27 cellular contexts compared by ENCODE assay signal in genomic region chr1:24489674-24490073, GRCh38.
"Had no signal": no experiment of that assay in that cellular context is flagged by ENCODE, and none has a peak within 500 bp of the region (broad histone marks: within the 10 kb centered on the region; RNA-seq: fewer than 3 reads in every experiment).

No MANE protein-coding gene starts in this region.

- H3K4me3 Mint-ChIP-seq: brain; nephron progenitor cell; stimulated activated effector memory CD8-positive, alpha-beta T cell treated with anti-CD3 and anti-CD28 coated beads, Interleukin-12 subunit alpha, Interleukin-12 subunit beta, amount 100 ng/mL, for 72 hours; stimulated activated naive CD8-positive, alpha-beta T cell treated with anti-CD3 and anti-CD28 coated beads, Interleukin-15, Interleukin-2, amounts not matched to agents 100 ng/mL and 50 ng/mL, for 24 hours; T-helper 17 cell had no signal

- H3K27me3 ChIP-seq: adrenal gland, cardiac muscle cell, colonic mucosa, neutrophil, ovary had no signal

- H3K36me3 ChIP-seq: adrenal gland, cardiac muscle cell, colonic mucosa, left ventricle myocardium inferior, neutrophil, ovary, prostate gland, sigmoid colon, thoracic aorta had no signal

- H3K36me3 Mint-ChIP-seq: brain; stimulated activated effector memory CD8-positive, alpha-beta T cell treated with anti-CD3 and anti-CD28 coated beads, Interleukin-12 subunit alpha, Interleukin-12 subunit beta, amount 100 ng/mL, for 72 hours had no signal

- H3K27ac ChIP-seq: adrenal gland, cardiac muscle cell, colonic mucosa, left ventricle myocardium inferior, neutrophil, ovary, prostate gland, sigmoid colon, thoracic aorta had no signal

- DNase-seq: activated CD4-positive, alpha-beta T cell treated with anti-CD3 and anti-CD28 coated beads, Interleukin-2, amount 50 U/mL, for 48 hours; activated CD8-positive, alpha-beta memory T cell treated with anti-CD3 and anti-CD28 coated beads for 24 hours; aorta; cerebellar nuclear complex; colonic mucosa; effector CD8-positive, alpha-beta T cell; left ventricle myocardium inferior; mucosa of descending colon; nephron progenitor cell; ovary; retina; sigmoid colon; small intestine; stimulated activated CD4-positive, alpha-beta T cell treated with anti-CD3 and anti-CD28 coated beads, Interleukin-4, amount 100 ng/mL, for 24 hours; SW 1271; T-helper 17 cell; trophoblast cell had no signal

- H3K4me3 ChIP-seq: adrenal gland, cardiac muscle cell, colonic mucosa, left ventricle myocardium inferior, lung, mucosa of descending colon, ovary, prostate gland, sigmoid colon, thoracic aorta had no signal

- H3K9me3 ChIP-seq: adrenal gland, colonic mucosa, left ventricle myocardium inferior, mucosa of descending colon, neutrophil, prostate gland, sigmoid colon, thoracic aorta had no signal

- H3K27me3 Mint-ChIP-seq: stimulated activated naive CD8-positive, alpha-beta T cell treated with anti-CD3 and anti-CD28 coated beads, Interleukin-15, Interleukin-2, amounts not matched to agents 100 ng/mL and 50 ng/mL, for 24 hours; T-helper 17 cell had no signal

- ATAC-seq: activated naive CD4-positive, alpha-beta T cell treated with anti-CD3 and anti-CD28 coated beads, Interleukin-2, amount 50 U/mL, for 72 hours; mucosa of descending colon; stimulated activated effector memory CD8-positive, alpha-beta T cell treated with anti-CD3 and anti-CD28 coated beads, Interleukin-12 subunit alpha, Interleukin-12 subunit beta, amount 100 ng/mL, for 72 hours; T-helper 17 cell had no signal

- H3K27ac Mint-ChIP-seq: brain; nephron progenitor cell; stimulated activated effector memory CD8-positive, alpha-beta T cell treated with anti-CD3 and anti-CD28 coated beads, Interleukin-12 subunit alpha, Interleukin-12 subunit beta, amount 100 ng/mL, for 72 hours had no signal

- H3K9me3 Mint-ChIP-seq: activated naive CD4-positive, alpha-beta T cell treated with anti-CD3 and anti-CD28 coated beads, Interleukin-2, amount 50 U/mL, for 72 hours; stimulated activated effector memory CD8-positive, alpha-beta T cell treated with anti-CD3 and anti-CD28 coated beads, Interleukin-12 subunit alpha, Interleukin-12 subunit beta, amount 100 ng/mL, for 72 hours; stimulated activated naive CD8-positive, alpha-beta T cell treated with anti-CD3 and anti-CD28 coated beads, Interleukin-15, Interleukin-2, amounts not matched to agents 100 ng/mL and 50 ng/mL, for 24 hours had no signal

- H3K4me1 ChIP-seq: adrenal gland, colonic mucosa, left ventricle myocardium inferior, prostate gland, sigmoid colon had no signal

- H3K4me1 Mint-ChIP-seq: brain had no signal
